28 cellular contexts compared by ENCODE assay signal in genomic region chr9:83342731-83343130, GRCh38.
"Had no signal": no experiment of that assay in that cellular context is flagged by ENCODE, and none has a peak within 500 bp of the region (broad histone marks: within the 10 kb centered on the region; RNA-seq: fewer than 3 reads in every experiment).

No MANE protein-coding gene starts in this region.

- H3K27ac ChIP-seq: ascending aorta, brain microvascular endothelial cell, esophagus squamous epithelium, hepatocyte, lower lobe of right lung, neural progenitor cell, right lobe of liver, skin epidermis, thoracic aorta, uterus, WERI-Rb-1 had no signal

- FAIRE-seq: frontal cortex had no signal

- H3K4me3 ChIP-seq: ascending aorta, esophagus squamous epithelium, hepatocyte, lower lobe of right lung, neural progenitor cell, right lobe of liver, skin epidermis, thoracic aorta, uterus had no signal

- H3K79me2 ChIP-seq: hepatocyte had no signal

- H3K9ac ChIP-seq: neural progenitor cell had no signal

- ATAC-seq: activated CD4-positive, CD25-positive, alpha-beta regulatory T cell treated with anti-CD3 and anti-CD28 coated beads, Interleukin-2, amount 50 U/mL, for 24 hours; lower lobe of right lung; natural killer cell; right lobe of liver; T-helper 17 cell had no signal

- H3K36me3 ChIP-seq: ascending aorta, brain microvascular endothelial cell, esophagus squamous epithelium, lower lobe of right lung, neural progenitor cell, right lobe of liver, thoracic aorta, uterus, WERI-Rb-1 had no signal

- H3K27me3 ChIP-seq: ascending aorta, brain microvascular endothelial cell, esophagus squamous epithelium, hepatocyte, neural progenitor cell, right lobe of liver, uterus had no signal

- H3K4me1 ChIP-seq: esophagus squamous epithelium, lower lobe of right lung, neural progenitor cell, right lobe of liver, uterus had no signal

- H3K9me3 ChIP-seq: ascending aorta, esophagus squamous epithelium, lower lobe of right lung, right lobe of liver, thoracic aorta, uterus had no signal

- DNase-seq: activated CD4-positive, alpha-beta T cell treated with anti-CD3 and anti-CD28 coated beads for 48 hours; activated CD4-positive, alpha-beta T cell treated with anti-CD3 and anti-CD28 coated beads, Interleukin-2, amount 50 U/mL, for 48 hours; activated CD8-positive, alpha-beta memory T cell treated with anti-CD3 and anti-CD28 coated beads for 24 hours; activated effector memory CD4-positive, alpha-beta T cell treated with anti-CD3 and anti-CD28 coated beads, Interleukin-2, amount 50 U/mL, for 16 hours; activated naive CD4-positive, alpha-beta T cell treated with anti-CD3 and anti-CD28 coated beads for 36 hours; activated naive CD8-positive, alpha-beta T cell treated with anti-CD3 and anti-CD28 coated beads for 36 hours; brain microvascular endothelial cell; central memory CD4-positive, alpha-beta T cell; endodermal cell; esophagus squamous epithelium; lower lobe of right lung; mesenchymal stem cell; natural killer cell; occipital lobe; right lobe of liver; stimulated activated CD4-positive, alpha-beta T cell treated with anti-CD3 and anti-CD28 coated beads, Interleukin-12 subunit alpha, Interleukin-12 subunit beta, amount 100 ng/mL, for 4 hours; stimulated activated CD4-positive, alpha-beta T cell treated with anti-CD3 and anti-CD28 coated beads, Interleukin-4, amount 100 ng/mL, for 1 hour; T-helper 17 cell; T1000; uterus; WERI-Rb-1 had no signal

- H3K4me2 ChIP-seq: hepatocyte, neural progenitor cell had no signal

- H2AFZ ChIP-seq: hepatocyte, neural progenitor cell had no signal
